In the genomic region with DNA sequence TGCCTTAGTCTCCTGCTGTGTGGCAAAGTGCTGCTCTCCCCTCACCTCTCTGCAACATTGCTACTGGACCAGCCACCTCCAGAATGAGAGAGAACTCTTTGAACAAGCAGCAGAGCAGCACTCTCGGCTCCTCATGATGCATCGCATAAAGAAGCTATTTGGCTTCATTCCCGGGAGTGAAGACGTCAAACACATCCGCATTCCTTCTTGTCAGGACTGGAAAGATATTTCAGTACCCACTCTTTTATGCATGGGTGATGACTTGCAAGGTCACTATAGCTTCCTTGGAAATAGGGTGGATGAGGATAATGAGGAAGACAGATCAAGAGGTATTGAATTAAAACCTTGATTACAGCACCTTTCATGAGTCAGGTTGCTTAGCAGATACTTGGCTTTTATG, we compare ENCODE assay signal across 1 cellular context.
TF ChIP-seq lines count a peak whose summit lies in the region.

No MANE protein-coding gene starts in this region.

TF ChIP-seq in SK-N-SH, 30 proteins besides CTCF, POLR2A, EP300 and RAD21 (continued from another document):
- TF ChIP-seq, protein P1, sequence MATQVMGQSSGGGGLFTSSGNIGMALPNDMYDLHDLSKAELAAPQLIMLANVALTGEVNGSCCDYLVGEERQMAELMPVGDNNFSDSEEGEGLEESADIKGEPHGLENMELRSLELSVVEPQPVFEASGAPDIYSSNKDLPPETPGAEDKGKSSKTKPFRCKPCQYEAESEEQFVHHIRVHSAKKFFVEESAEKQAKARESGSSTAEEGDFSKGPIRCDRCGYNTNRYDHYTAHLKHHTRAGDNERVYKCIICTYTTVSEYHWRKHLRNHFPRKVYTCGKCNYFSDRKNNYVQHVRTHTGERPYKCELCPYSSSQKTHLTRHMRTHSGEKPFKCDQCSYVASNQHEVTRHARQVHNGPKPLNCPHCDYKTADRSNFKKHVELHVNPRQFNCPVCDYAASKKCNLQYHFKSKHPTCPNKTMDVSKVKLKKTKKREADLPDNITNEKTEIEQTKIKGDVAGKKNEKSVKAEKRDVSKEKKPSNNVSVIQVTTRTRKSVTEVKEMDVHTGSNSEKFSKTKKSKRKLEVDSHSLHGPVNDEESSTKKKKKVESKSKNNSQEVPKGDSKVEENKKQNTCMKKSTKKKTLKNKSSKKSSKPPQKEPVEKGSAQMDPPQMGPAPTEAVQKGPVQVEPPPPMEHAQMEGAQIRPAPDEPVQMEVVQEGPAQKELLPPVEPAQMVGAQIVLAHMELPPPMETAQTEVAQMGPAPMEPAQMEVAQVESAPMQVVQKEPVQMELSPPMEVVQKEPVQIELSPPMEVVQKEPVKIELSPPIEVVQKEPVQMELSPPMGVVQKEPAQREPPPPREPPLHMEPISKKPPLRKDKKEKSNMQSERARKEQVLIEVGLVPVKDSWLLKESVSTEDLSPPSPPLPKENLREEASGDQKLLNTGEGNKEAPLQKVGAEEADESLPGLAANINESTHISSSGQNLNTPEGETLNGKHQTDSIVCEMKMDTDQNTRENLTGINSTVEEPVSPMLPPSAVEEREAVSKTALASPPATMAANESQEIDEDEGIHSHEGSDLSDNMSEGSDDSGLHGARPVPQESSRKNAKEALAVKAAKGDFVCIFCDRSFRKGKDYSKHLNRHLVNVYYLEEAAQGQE (IDR thresholded peaks at IDR 0.05; ENCODE audit: low read depth, low read length): 0 out of 2 replicates have a peak, but pooled peaks have one; percentile 41
- peak; percentile 79; the same call in 1 of the 2 replicates for TF ChIP-seq SIN3A (IDR thresholded peaks at IDR 0.05; ENCODE audit: borderline replicate concordance, low read depth, low read length)
- TF ChIP-seq SMC3 (IDR thresholded peaks at IDR 0.05; ENCODE audit: low read depth, low read length): no peak
- TF ChIP-seq RCOR1 (IDR thresholded peaks at IDR 0.05; ENCODE audit: low read length): no peak
- TF ChIP-seq TAF1 (IDR thresholded peaks at IDR 0.05; ENCODE audit: borderline replicate concordance, low read depth, low read length): no peak; the same call in 1 of the 2 replicates
- TF ChIP-seq MAX (IDR thresholded peaks at IDR 0.05; ENCODE audit: low read depth): peak; percentile 74; the same call in 1 of the 2 replicates
- TF ChIP-seq TEAD4 (IDR thresholded peaks at IDR 0.05; ENCODE audit: borderline replicate concordance, insufficient read depth): peak; percentile 83
